19 cellular contexts compared by ENCODE assay signal in genomic region chr1:112852276-112852675, GRCh38.
DNase-seq lines count a peak whose midpoint lies in the region; ATAC-seq and TF ChIP-seq lines count a peak whose summit lies in the region.
"Had no signal": no experiment of that assay in that cellular context is flagged by ENCODE, and none has a peak within 500 bp of the region (broad histone marks: within the 10 kb centered on the region; RNA-seq: fewer than 3 reads in every experiment).

No MANE protein-coding gene starts in this region.

- H3K4me1 ChIP-seq in RWPE2 (ENCODE audit: insufficient read depth, poor library complexity, severe bottlenecking) (peaks cover 31% of the 10 kb centered on the region), osteoblast (ENCODE audit: insufficient read depth, low read length) (peaks cover 9% of the 10 kb centered on the region)

- H3K4me3 ChIP-seq in RWPE2 (ENCODE audit: severe bottlenecking) (no peak overlapping the region), osteoblast (ENCODE audit: insufficient read depth, low read length) (no peak overlapping the region)

- H3K4me2 ChIP-seq in osteoblast (ENCODE audit: insufficient read depth, low read length) = peak overlapping the region; percentile 15

- H2AFZ ChIP-seq in osteoblast (ENCODE audit: low read length) = no peak overlapping the region

- H3K27ac ChIP-seq in RWPE2 (ENCODE audit: poor library complexity, severe bottlenecking) = peak overlapping the region; percentile 72
- H3K27ac ChIP-seq in osteoblast (ENCODE audit: low read depth, low read length) = peak overlapping the region; percentile 28
- H3K27ac ChIP-seq: C4-2B had no signal

- H3K36me3 ChIP-seq in RWPE2 (ENCODE audit: low read depth) (peaks cover 7% of the 10 kb centered on the region; the same call in 1 of the 2 replicates), osteoblast (ENCODE audit: insufficient read depth, low read length) (no peaks in the 10 kb centered on the region)

- ATAC-seq in RWPE2 (ENCODE audit: low read depth) (no peak), HG03354 (IDR thresholded peaks at IDR 0.05; ENCODE audit: poor library complexity, severe bottlenecking, unreplicated experiment) (no peak)
- ATAC-seq: activated CD8-positive, alpha-beta memory T cell treated with anti-CD3 and anti-CD28 coated beads, Interleukin-2, amount 10 ng/mL, durations not matched to agents 7 days and 5 days; effector memory CD8-positive, alpha-beta T cell; left cardiac atrium; Right ventricle myocardium inferior had no signal

- peak; percentile 94 for DNase-seq in DMS53 (lab: John Stamatoyannopoulos, UW)
- peak; percentile 91 for DNase-seq in NCI-H146 treated with DMSO at 0.1 percent for 48 hours (lab: John Stamatoyannopoulos, UW; ENCODE audit: unreplicated experiment)
- DNase-seq in RWPE2 (ENCODE audit: low spot score) = no peak
- no peak for DNase-seq in osteoblast (ENCODE audit: insufficient read length, low spot score, missing footprints)
- no peak for DNase-seq in T1000 (lab: John Stamatoyannopoulos, UW)
- DNase-seq in stimulated activated CD4-positive, alpha-beta T cell treated with anti-CD3 and anti-CD28 coated beads, Interleukin-4, amount 100 ng/mL, for 24 hours = no peak
- DNase-seq in stimulated activated CD4-positive, alpha-beta T cell treated with anti-CD3 and anti-CD28 coated beads, Interleukin-15, amount 100 ng/mL, for 24 hours = no peak
- DNase-seq: activated CD4-positive, alpha-beta T cell treated with anti-CD3 and anti-CD28 coated beads, Interleukin-2, amount 10 ng/mL, durations not matched to agents 24 days and 14 days; activated CD8-positive, alpha-beta memory T cell treated with anti-CD3 and anti-CD28 coated beads, Interleukin-2, amount 10 ng/mL, durations not matched to agents 7 days and 5 days; activated naive CD8-positive, alpha-beta T cell treated with anti-CD3 and anti-CD28 coated beads, Interleukin-2, amount 10 ng/mL, durations not matched to agents 7 days and 5 days; DMS 273 treated with DMSO at 0.1 percent for 48 hours; effector memory CD8-positive, alpha-beta T cell; GDM1; left cardiac atrium; NCI-H187; NCI-H345 had no signal

- H3K9me3 ChIP-seq in RWPE2 (ENCODE audit: severe bottlenecking) (no peaks in the 10 kb centered on the region), osteoblast (ENCODE audit: low read depth, low read length) (peaks cover 2% of the 10 kb centered on the region)

- H4K20me1 ChIP-seq in osteoblast (ENCODE audit: insufficient read depth, low read length) = no peaks in the 10 kb centered on the region

- TF ChIP-seq CTCF in RWPE2 (IDR thresholded peaks at IDR 0.05; ENCODE audit: poor library complexity, severe bottlenecking) (no peak), osteoblast (IDR thresholded peaks at IDR 0.05; ENCODE audit: extremely low read depth, low read depth, low read length) (no peak)

- H3K27me3 ChIP-seq in RWPE2 (ENCODE audit: insufficient read depth, poor library complexity, severe bottlenecking) (no peaks in the 10 kb centered on the region), osteoblast (ENCODE audit: insufficient read depth, low read length) (no peaks in the 10 kb centered on the region)

- peaks cover 2% of the 10 kb centered on the region for H3K79me2 ChIP-seq in osteoblast (ENCODE audit: insufficient read depth, low read length)

Comparison
In these comparisons a context has a peak if more than half of its experiments do, and no peak if none do; other contexts are left out.
1. DNase-seq: peak in DMS53 (single experiment) and NCI-H146 treated with DMSO at 0.1 percent for 48 hours (single experiment); none in RWPE2 (single experiment), osteoblast (single experiment), T1000 (single experiment), stimulated activated CD4-positive, alpha-beta T cell treated with anti-CD3 and anti-CD28 coated beads, Interleukin-4, amount 100 ng/mL, for 24 hours (single experiment) and stimulated activated CD4-positive, alpha-beta T cell treated with anti-CD3 and anti-CD28 coated beads, Interleukin-15, amount 100 ng/mL, for 24 hours (single experiment).